ENCODE assay signal across 2 cellular contexts in the genomic region with DNA sequence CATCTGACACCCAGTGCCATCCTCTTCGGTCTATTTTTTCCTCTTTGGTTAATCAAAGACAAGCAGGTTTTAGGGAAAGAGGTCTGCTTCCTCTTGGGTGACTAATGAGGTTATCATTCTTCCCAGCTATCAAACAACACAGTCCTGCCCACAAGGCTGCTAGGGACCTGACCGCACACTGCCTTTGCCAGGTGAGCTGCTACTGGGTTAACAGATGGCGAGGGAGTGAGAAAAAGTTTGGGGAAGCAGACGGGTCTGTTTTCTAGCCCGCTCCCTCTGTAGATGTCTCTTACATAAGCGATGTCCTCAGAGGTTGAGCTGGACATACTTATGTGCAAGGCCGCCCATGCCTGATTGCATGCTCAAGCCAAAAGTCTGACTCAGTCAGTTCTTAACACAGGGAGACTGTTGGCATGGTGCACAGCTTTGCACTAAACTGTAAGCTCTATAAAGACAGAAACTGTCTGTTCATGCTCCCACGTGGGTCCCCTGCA.
TF ChIP-seq lines count a peak whose summit lies in the region.

No MANE protein-coding gene starts in this region.

TF ChIP-seq in H1, 55 proteins besides CTCF, POLR2A, EP300 and RAD21:
- TF ChIP-seq YY1 (IDR thresholded peaks at IDR 0.05; ENCODE audit: low read depth, low read length) (no peak), MAFK (IDR thresholded peaks at IDR 0.05; ENCODE audit: low read depth, low read length) (no peak), GABPA (IDR thresholded peaks at IDR 0.05; ENCODE audit: borderline replicate concordance, insufficient read depth, low read length) (no peak), EZH2 (IDR thresholded peaks at IDR 0.05; ENCODE audit: low read depth, low read length, severe bottlenecking) (no peak), JUND (IDR thresholded peaks at IDR 0.05; ENCODE audit: low read length) (no peak), CHD2 (IDR thresholded peaks at IDR 0.05; ENCODE audit: low read length) (no peak), TAF1 (IDR thresholded peaks at IDR 0.05; ENCODE audit: low read depth, low read length) (no peak)

TF ChIP-seq in WTC11, 78 proteins besides CTCF, POLR2A, EP300 and RAD21:
- TF ChIP-seq, protein P1, sequence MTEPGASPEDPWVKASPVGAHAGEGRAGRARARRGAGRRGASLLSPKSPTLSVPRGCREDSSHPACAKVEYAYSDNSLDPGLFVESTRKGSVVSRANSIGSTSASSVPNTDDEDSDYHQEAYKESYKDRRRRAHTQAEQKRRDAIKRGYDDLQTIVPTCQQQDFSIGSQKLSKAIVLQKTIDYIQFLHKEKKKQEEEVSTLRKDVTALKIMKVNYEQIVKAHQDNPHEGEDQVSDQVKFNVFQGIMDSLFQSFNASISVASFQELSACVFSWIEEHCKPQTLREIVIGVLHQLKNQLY (CRISPR knock-in tag; IDR thresholded peaks at IDR 0.05) = no peak
- TF ChIP-seq ATF1 (CRISPR knock-in tag; IDR thresholded peaks at IDR 0.05) (no peak), NFE2L1 (CRISPR knock-in tag; IDR thresholded peaks at IDR 0.05) (no peak), CREM (CRISPR knock-in tag; IDR thresholded peaks at IDR 0.05) (no peak), TCF7 (CRISPR knock-in tag; IDR thresholded peaks at IDR 0.05; ENCODE audit: low read depth) (no peak), OVOL2 (CRISPR knock-in tag; IDR thresholded peaks at IDR 0.05; ENCODE audit: borderline replicate concordance) (no peak), NFATC4 (CRISPR knock-in tag; IDR thresholded peaks at IDR 0.05) (no peak), TP53 (CRISPR knock-in tag; IDR thresholded peaks at IDR 0.05) (no peak)
- TF ChIP-seq, protein P2, sequence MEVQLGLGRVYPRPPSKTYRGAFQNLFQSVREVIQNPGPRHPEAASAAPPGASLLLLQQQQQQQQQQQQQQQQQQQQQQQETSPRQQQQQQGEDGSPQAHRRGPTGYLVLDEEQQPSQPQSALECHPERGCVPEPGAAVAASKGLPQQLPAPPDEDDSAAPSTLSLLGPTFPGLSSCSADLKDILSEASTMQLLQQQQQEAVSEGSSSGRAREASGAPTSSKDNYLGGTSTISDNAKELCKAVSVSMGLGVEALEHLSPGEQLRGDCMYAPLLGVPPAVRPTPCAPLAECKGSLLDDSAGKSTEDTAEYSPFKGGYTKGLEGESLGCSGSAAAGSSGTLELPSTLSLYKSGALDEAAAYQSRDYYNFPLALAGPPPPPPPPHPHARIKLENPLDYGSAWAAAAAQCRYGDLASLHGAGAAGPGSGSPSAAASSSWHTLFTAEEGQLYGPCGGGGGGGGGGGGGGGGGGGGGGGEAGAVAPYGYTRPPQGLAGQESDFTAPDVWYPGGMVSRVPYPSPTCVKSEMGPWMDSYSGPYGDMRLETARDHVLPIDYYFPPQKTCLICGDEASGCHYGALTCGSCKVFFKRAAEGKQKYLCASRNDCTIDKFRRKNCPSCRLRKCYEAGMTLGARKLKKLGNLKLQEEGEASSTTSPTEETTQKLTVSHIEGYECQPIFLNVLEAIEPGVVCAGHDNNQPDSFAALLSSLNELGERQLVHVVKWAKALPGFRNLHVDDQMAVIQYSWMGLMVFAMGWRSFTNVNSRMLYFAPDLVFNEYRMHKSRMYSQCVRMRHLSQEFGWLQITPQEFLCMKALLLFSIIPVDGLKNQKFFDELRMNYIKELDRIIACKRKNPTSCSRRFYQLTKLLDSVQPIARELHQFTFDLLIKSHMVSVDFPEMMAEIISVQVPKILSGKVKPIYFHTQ (CRISPR knock-in tag; IDR thresholded peaks at IDR 0.05) = no peak
- TF ChIP-seq, protein P3, sequence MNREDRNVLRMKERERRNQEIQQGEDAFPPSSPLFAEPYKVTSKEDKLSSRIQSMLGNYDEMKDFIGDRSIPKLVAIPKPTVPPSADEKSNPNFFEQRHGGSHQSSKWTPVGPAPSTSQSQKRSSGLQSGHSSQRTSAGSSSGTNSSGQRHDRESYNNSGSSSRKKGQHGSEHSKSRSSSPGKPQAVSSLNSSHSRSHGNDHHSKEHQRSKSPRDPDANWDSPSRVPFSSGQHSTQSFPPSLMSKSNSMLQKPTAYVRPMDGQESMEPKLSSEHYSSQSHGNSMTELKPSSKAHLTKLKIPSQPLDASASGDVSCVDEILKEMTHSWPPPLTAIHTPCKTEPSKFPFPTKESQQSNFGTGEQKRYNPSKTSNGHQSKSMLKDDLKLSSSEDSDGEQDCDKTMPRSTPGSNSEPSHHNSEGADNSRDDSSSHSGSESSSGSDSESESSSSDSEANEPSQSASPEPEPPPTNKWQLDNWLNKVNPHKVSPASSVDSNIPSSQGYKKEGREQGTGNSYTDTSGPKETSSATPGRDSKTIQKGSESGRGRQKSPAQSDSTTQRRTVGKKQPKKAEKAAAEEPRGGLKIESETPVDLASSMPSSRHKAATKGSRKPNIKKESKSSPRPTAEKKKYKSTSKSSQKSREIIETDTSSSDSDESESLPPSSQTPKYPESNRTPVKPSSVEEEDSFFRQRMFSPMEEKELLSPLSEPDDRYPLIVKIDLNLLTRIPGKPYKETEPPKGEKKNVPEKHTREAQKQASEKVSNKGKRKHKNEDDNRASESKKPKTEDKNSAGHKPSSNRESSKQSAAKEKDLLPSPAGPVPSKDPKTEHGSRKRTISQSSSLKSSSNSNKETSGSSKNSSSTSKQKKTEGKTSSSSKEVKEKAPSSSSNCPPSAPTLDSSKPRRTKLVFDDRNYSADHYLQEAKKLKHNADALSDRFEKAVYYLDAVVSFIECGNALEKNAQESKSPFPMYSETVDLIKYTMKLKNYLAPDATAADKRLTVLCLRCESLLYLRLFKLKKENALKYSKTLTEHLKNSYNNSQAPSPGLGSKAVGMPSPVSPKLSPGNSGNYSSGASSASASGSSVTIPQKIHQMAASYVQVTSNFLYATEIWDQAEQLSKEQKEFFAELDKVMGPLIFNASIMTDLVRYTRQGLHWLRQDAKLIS (CRISPR knock-in tag; IDR thresholded peaks at IDR 0.05; ENCODE audit: borderline replicate concordance) = no peak
